ENCODE assay signal across 24 cellular contexts in the genomic region with DNA sequence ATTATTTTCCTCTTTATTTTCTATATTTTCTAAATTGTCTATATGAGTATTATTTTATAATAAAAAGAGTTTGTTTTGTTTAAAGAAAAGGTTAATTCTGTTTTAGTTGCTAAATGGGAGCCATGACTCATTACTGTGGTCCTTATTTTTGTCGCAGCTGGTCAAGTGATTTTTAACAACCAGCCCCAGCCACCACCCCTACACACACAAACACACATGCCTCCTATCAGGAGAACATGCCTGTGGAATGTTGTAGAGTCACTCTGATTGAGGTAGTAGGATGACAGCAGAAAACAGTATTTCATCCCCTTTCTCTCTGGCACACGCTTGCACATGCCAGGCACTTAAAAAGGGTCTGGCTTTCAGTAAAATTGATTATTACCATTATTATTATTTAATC.
"Had no signal": no experiment of that assay in that cellular context is flagged by ENCODE, and none has a peak within 500 bp of the region (broad histone marks: within the 10 kb centered on the region; RNA-seq: fewer than 3 reads in every experiment).

No MANE protein-coding gene starts in this region.

- H3K9me3 ChIP-seq: neutrophil, testis, uterus had no signal

- H3K79me2 ChIP-seq: parathyroid adenoma had no signal

- H3K36me3 ChIP-seq: esophagus muscularis mucosa, neutrophil, tibial artery, upper lobe of left lung, uterus had no signal

- H3K27ac ChIP-seq: esophagus muscularis mucosa, foreskin keratinocyte, neutrophil, parathyroid adenoma, testis, tibial artery, upper lobe of left lung, uterus had no signal

- H3K27me3 ChIP-seq: esophagus muscularis mucosa, neutrophil, testis, tibial artery, upper lobe of left lung, uterus had no signal

- H2AFZ ChIP-seq: parathyroid adenoma had no signal

- DNase-seq: cerebellar nuclear complex; effector CD8-positive, alpha-beta T cell; foreskin keratinocyte; glutamatergic neuron; hypothalamus; immature natural killer cell; islet precursor cell; kidney glomerular epithelial cell; left colon; natural killer cell; stimulated activated CD4-positive, alpha-beta T cell treated with anti-CD3 and anti-CD28 coated beads, Interleukin-2, amount 100 ng/mL, for 24 hours; stimulated activated CD4-positive, alpha-beta T cell treated with anti-CD3 and anti-CD28 coated beads, Interleukin-4, amount 100 ng/mL, for 24 hours; stimulated activated naive CD4-positive, alpha-beta T cell treated with Interleukin-2 at 50 U/mL for 16 hours; substantia nigra; testis; tibial artery; upper lobe of left lung; uterus had no signal

- ATAC-seq: foreskin keratinocyte; left colon; natural killer cell; sciatic nerve; stimulated activated effector memory CD8-positive, alpha-beta T cell treated with anti-CD3 and anti-CD28 coated beads, Interleukin-12 subunit alpha, Interleukin-12 subunit beta, amount 100 ng/mL, for 72 hours had no signal

- H3K4me3 ChIP-seq: esophagus muscularis mucosa, lung, testis, tibial artery, upper lobe of left lung, uterus had no signal

- H3K4me1 ChIP-seq: foreskin keratinocyte, parathyroid adenoma, testis, uterus had no signal

- H3K9ac ChIP-seq: parathyroid adenoma had no signal
